8 cellular contexts compared by ENCODE assay signal in the genomic region with DNA sequence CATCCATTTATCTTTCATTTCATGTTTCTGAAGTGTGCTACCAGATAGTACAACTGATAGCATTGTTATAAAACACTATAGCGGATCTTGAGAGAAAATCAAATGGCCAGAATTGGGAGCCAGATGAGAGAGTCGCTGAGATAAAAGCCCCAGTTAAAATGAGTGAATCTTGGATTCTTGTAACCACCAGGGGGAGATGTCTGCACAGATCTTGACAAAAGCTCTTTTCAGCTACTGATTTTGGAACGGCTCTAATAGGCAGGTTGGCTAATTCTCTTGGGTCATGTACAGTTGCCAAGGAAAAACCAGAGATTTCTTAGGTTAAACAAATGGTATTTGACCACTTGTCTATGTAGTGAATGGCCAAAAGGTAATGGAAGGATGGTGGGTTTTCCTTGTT. TPM values are rescaled to one million over a fixed set of nuclear protein-coding genes. Genes with fewer than 3 reads are reported as not detected.
DNase-seq lines count a peak whose midpoint lies in the region; ATAC-seq lines count a peak whose summit lies in the region.

No MANE protein-coding gene starts in this region.

- no peak overlapping the region for H3K9ac ChIP-seq in Karpas-422 (ENCODE audit: low read length)

- no peak overlapping the region for H3K4me2 ChIP-seq in Karpas-422 (ENCODE audit: low read depth, low read length, poor library complexity, severe bottlenecking)

- no peaks in the 10 kb centered on the region for H3K9me3 ChIP-seq in Karpas-422 (ENCODE audit: low read length)

- no peaks in the 10 kb centered on the region for H3K79me2 ChIP-seq in Karpas-422 (ENCODE audit: low read length)

- H3K4me3 ChIP-seq in Karpas-422 (ENCODE audit: low read length): no peak overlapping the region

- H4K20me1 ChIP-seq in Karpas-422 (ENCODE audit: insufficient read depth, low read depth, low read length): no peaks in the 10 kb centered on the region

- H3K4me1 ChIP-seq in Karpas-422 (ENCODE audit: low read length): peaks cover 3% of the 10 kb centered on the region

- no peaks in the 10 kb centered on the region for H3K9me3 Mint-ChIP-seq in activated T-cell treated with anti-CD3 and anti-CD28 coated beads, Interleukin-2, amount 50 U/mL, for 72 hours
- no peaks in the 10 kb centered on the region for H3K9me3 Mint-ChIP-seq in naive thymus-derived CD8-positive, alpha-beta T cell

- H3K4me3 Mint-ChIP-seq in activated T-cell treated with anti-CD3 and anti-CD28 coated beads, Interleukin-2, amount 50 U/mL, for 72 hours: no peak overlapping the region
- H3K4me3 Mint-ChIP-seq in naive thymus-derived CD8-positive, alpha-beta T cell: no peak overlapping the region

- H3K9me2 ChIP-seq in Karpas-422 (replicated peaks; ENCODE audit: insufficient read depth, low read length): no peaks in the 10 kb centered on the region

- H3K36me3 Mint-ChIP-seq in activated T-cell treated with anti-CD3 and anti-CD28 coated beads, Interleukin-2, amount 50 U/mL, for 72 hours (ENCODE audit: insufficient read depth in 2 of 2): peaks cover 11 to 13% of the 10 kb centered on the region in 2 donors
- H3K36me3 Mint-ChIP-seq in naive thymus-derived CD8-positive, alpha-beta T cell: peaks cover 9 to 71% (median 37%) of the 10 kb centered on the region in 3 donors

- H3K27ac ChIP-seq in Karpas-422 (ENCODE audit: low read length): no peak overlapping the region

- peak; percentile 19 to 42 for DNase-seq in activated T-cell treated with anti-CD3 and anti-CD28 coated beads, Interleukin-2, amount 50 U/mL, for 72 hours
- DNase-seq in activated T-cell treated with anti-CD3 and anti-CD28 coated beads, Interleukin-2, amount 50 U/mL, for 1 hour: no peak
- DNase-seq in Karpas-422: peak; percentile 81
- peak; percentile 9 for DNase-seq in SKM-1 (lab: John Stamatoyannopoulos, UW; ENCODE audit: unreplicated experiment)
- DNase-seq in fibroblast of gingiva (ENCODE audit: low read depth): peak; percentile 73
- DNase-seq in naive thymus-derived CD8-positive, alpha-beta T cell: peak in 6 of 10 donors; percentile 9 to 59 (median 34)

- peak overlapping the region; percentile 11 for H3K27ac Mint-ChIP-seq in activated T-cell treated with anti-CD3 and anti-CD28 coated beads, Interleukin-2, amount 50 U/mL, for 72 hours
- H3K27ac Mint-ChIP-seq in naive thymus-derived CD8-positive, alpha-beta T cell: peak overlapping the region in 3 of 10 donors; percentile 3 to 34 (median 3)

- H3K4me1 Mint-ChIP-seq in activated T-cell treated with anti-CD3 and anti-CD28 coated beads, Interleukin-2, amount 50 U/mL, for 72 hours (ENCODE audit: low read depth): no peaks in the 10 kb centered on the region
- peaks cover 3 to 9% (median 6%) of the 10 kb centered on the region in 4 donors for H3K4me1 Mint-ChIP-seq in naive thymus-derived CD8-positive, alpha-beta T cell

- no peak overlapping the region for H2AFZ ChIP-seq in Karpas-422 (ENCODE audit: low read length)

- no peaks in the 10 kb centered on the region for H3K36me3 ChIP-seq in Karpas-422 (ENCODE audit: insufficient read depth, low read length)

- ATAC-seq in activated T-cell treated with anti-CD3 and anti-CD28 coated beads, Interleukin-2, amount 50 U/mL, for 72 hours (replicated peaks in 1 of 2): peak; percentile 51 to 64
- peak; percentile 41 to 68 for ATAC-seq in naive thymus-derived CD8-positive, alpha-beta T cell
- no peak for ATAC-seq in HG03432 (IDR thresholded peaks at IDR 0.05; ENCODE audit: unreplicated experiment)
- no peak for ATAC-seq in HG02870 (IDR thresholded peaks at IDR 0.05; ENCODE audit: unreplicated experiment)

- H3K27me3 Mint-ChIP-seq in activated T-cell treated with anti-CD3 and anti-CD28 coated beads, Interleukin-2, amount 50 U/mL, for 72 hours (ENCODE audit: low read depth): no peaks in the 10 kb centered on the region
- no peaks in the 10 kb centered on the region for H3K27me3 Mint-ChIP-seq in naive thymus-derived CD8-positive, alpha-beta T cell

- POLR2A ChIA-PET in naive thymus-derived CD8-positive, alpha-beta T cell (lab: Charles Lee): no interaction called here

- no peaks in the 10 kb centered on the region for H3K27me3 ChIP-seq in Karpas-422 (ENCODE audit: low read length)

RNA-seq across cellular contexts. Expression of gene F2RL2, which starts 21.7 kb away (rescaled TPM):
- total RNA-seq in activated T-cell treated with anti-CD3 and anti-CD28 coated beads, Interleukin-2, amount 50 U/mL, for 72 hours: not detected
- total RNA-seq in Karpas-422 (2014; rRNA removed; shearing (Covaris generic); ENCODE audit: low replicate concordance): not detected in 2 replicates
- total RNA-seq in naive thymus-derived CD8-positive, alpha-beta T cell: not detected
- under 1 TPM; 0.08 to 0.80 (median 0.70) TPM for polyA plus RNA-seq in naive thymus-derived CD8-positive, alpha-beta T cell

Comparison
In these comparisons a context has a peak if more than half of its experiments do, and no peak if none do; other contexts are left out.
1. ATAC-seq: peak in activated T-cell treated with anti-CD3 and anti-CD28 coated beads, Interleukin-2, amount 50 U/mL, for 72 hours (2 of 2) and naive thymus-derived CD8-positive, alpha-beta T cell (2 of 2); none in HG03432 (single experiment) and HG02870 (single experiment).